Comparison of ENCODE assay signal across 19 cellular contexts in the genomic region with DNA sequence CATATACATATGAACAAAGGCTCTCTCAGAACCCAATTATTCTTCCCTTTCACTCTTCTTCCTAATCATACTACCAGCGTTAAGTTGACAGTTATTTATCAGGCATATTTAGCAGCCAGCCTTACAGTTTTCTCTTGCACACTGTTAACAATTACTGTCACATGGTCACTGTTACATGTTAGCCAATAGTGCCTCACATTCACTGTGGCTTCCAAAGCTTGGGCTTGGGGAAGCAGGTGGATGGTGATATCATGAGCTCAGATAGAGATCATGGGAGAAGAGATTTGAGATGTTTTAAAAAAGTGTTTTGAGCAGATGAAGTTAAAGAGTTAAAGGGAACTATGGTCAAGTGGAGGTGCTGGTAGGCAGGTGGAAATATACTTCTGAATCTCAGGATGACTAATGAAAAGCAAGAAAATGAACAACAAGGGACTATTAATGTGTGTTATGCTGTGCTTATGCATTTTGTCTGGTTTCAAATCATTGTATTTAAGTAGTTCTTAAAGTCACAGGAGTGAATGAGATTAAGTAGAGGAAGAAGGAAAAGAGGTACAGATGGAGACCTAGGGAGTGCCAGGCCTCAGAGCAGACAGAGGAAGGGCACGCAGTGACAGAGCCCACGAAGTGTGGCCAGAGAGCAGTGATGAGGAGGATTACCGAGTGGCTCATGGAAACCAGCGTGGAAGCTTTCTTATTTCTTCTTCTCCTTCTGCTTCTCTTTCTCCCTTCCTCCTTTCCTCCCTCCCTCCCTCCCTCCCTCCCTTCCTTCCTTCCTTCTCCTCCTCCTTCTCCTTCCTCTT. TPM values are rescaled to one million over a fixed set of nuclear protein-coding genes. Genes with fewer than 3 reads are reported as not detected.
DNase-seq lines count a peak whose midpoint lies in the region; ATAC-seq and TF ChIP-seq lines count a peak whose summit lies in the region.
"Had no signal": no experiment of that assay in that cellular context is flagged by ENCODE, and none has a peak within 500 bp of the region (broad histone marks: within the 10 kb centered on the region; RNA-seq: fewer than 3 reads in every experiment).

No MANE protein-coding gene starts in this region.

- ATAC-seq in GM18868 (IDR thresholded peaks at IDR 0.05; ENCODE audit: unreplicated experiment) (peak; percentile 84), GM21529 (IDR thresholded peaks at IDR 0.05; ENCODE audit: unreplicated experiment) (peak; percentile 81), HG03280 (IDR thresholded peaks at IDR 0.05; ENCODE audit: unreplicated experiment) (peak; percentile 69)
- ATAC-seq: activated T-cell treated with anti-CD3 and anti-CD28 coated beads, Interleukin-2, amount 50 U/mL, for 4 hours; HCT116 had no signal

- no peak overlapping the region for H3K18ac ChIP-seq in mesendoderm (ENCODE audit: low read length)

- no peak for DNase-seq in SIG-M5 treated with dmso at 0.1 percent for 504 hours (lab: John Stamatoyannopoulos, UW; ENCODE audit: unreplicated experiment)
- no peak for DNase-seq in mesendoderm
- no peak for DNase-seq in DMS 273 (lab: John Stamatoyannopoulos, UW; ENCODE audit: unreplicated experiment)
- no peak for DNase-seq in NAMALWA (ENCODE audit: low spot score)
- DNase-seq: activated CD4-positive, CD25-positive, alpha-beta regulatory T cell treated with anti-CD3 and anti-CD28 coated beads, Interleukin-2, amount 50 U/mL, for 72 hours; activated T-cell treated with anti-CD3 and anti-CD28 coated beads, Interleukin-2, amount 50 U/mL, for 4 hours; CD8-positive, alpha-beta memory T cell; effector CD8-positive, alpha-beta T cell; IMR-90; NCI-H1417 treated with DMSO at 0.1 percent for 48 hours; NCI-H526 treated with DMSO at 0.1 percent for 48 hours; sigmoid colon had no signal

- peaks cover 43% of the 10 kb centered on the region for H3K79me2 ChIP-seq in neural cell (replicated peaks; ENCODE audit: insufficient read depth, low read length)
- peaks cover 30% of the 10 kb centered on the region for H3K79me2 ChIP-seq in mesendoderm (ENCODE audit: control insufficient read depth, insufficient read depth, low read length)

- H3K4me3 ChIP-seq in neural cell (ENCODE audit: low read length) (no peak overlapping the region), mesendoderm (ENCODE audit: low read length) (no peak overlapping the region)
- H3K4me3 ChIP-seq: ascending aorta, sigmoid colon, SJSA1 had no signal

- no peak overlapping the region for H3K23ac ChIP-seq in mesendoderm (ENCODE audit: low read length)

- H3K27me3 ChIP-seq in neural cell (ENCODE audit: insufficient read depth, low read depth, low read length) (no peaks in the 10 kb centered on the region), mesendoderm (ENCODE audit: insufficient read depth, low read length, poor library complexity) (no peaks in the 10 kb centered on the region)
- H3K27me3 ChIP-seq: ascending aorta, sigmoid colon, SJSA1 had no signal

- no peak overlapping the region for H3K4ac ChIP-seq in mesendoderm (ENCODE audit: low read depth, low read length)

- H2AK5ac ChIP-seq in mesendoderm (ENCODE audit: low read length), result no peak overlapping the region

- H2BK5ac ChIP-seq in mesendoderm (ENCODE audit: low read length), result no peak overlapping the region

- no peak overlapping the region for H4K8ac ChIP-seq in mesendoderm (ENCODE audit: low read depth, low read length)

- H3K9me3 ChIP-seq in neural cell (ENCODE audit: low read length), result no peaks in the 10 kb centered on the region
- H3K9me3 ChIP-seq: ascending aorta, sigmoid colon, SJSA1 had no signal

- H3K9ac ChIP-seq in neural cell (ENCODE audit: low read length) (no peak overlapping the region), mesendoderm (ENCODE audit: low read length) (no peak overlapping the region)

- H3K56ac ChIP-seq in mesendoderm (ENCODE audit: low read length), result no peak overlapping the region

- peak overlapping the region; percentile 67 for H3K27ac ChIP-seq in neural cell (ENCODE audit: low read length)
- H3K27ac ChIP-seq in mesendoderm (ENCODE audit: low read depth, low read length), result no peak overlapping the region
- H3K27ac ChIP-seq: ascending aorta, sigmoid colon, SJSA1 had no signal

- H3K79me1 ChIP-seq in mesendoderm (ENCODE audit: low read length), result peaks cover 10% of the 10 kb centered on the region

- no peak overlapping the region for H3K4me2 ChIP-seq in neural cell (ENCODE audit: low read length)
- no peak overlapping the region for H3K4me2 ChIP-seq in mesendoderm (ENCODE audit: low read length)

- no peaks in the 10 kb centered on the region for H4K20me1 ChIP-seq in neural cell (ENCODE audit: insufficient read depth)

- H2BK120ac ChIP-seq in mesendoderm (ENCODE audit: low read depth, low read length), result no peak overlapping the region

- no CpG with 5 or more reads among the region's 5 CpGs for WGBS in mesendoderm (ENCODE audit: extremely low coverage, insufficient coverage, low lambda C conversion rate)

- H3F3A ChIP-seq in neural cell (ENCODE audit: insufficient read depth, low read length, poor library complexity, severe bottlenecking), result peaks cover 9% of the 10 kb centered on the region

- no peak overlapping the region for H2BK15ac ChIP-seq in mesendoderm (replicated peaks; ENCODE audit: low read depth)

- TF ChIP-seq CTCF in neural cell (IDR thresholded peaks at IDR 0.05; ENCODE audit: poor library complexity, severe bottlenecking), result no peak

- H2AFZ ChIP-seq in neural cell (ENCODE audit: low read depth, low read length), result no peak overlapping the region

- TF ChIP-seq EP300 in neural cell (conservative IDR thresholded peaks at IDR 0.05; ENCODE audit: poor library complexity, severe bottlenecking), result no peak

- H4K5ac ChIP-seq in mesendoderm (ENCODE audit: low read length), result no peak overlapping the region

- no peaks in the 10 kb centered on the region for H3K4me1 ChIP-seq in mesendoderm (ENCODE audit: control insufficient read depth, low read depth, low read length)
- H3K4me1 ChIP-seq: ascending aorta, SJSA1 had no signal

- TF ChIP-seq RAD21 in neural cell (conservative IDR thresholded peaks at IDR 0.05), result no peak

- no peaks in the 10 kb centered on the region for H3K9me2 ChIP-seq in neural cell (ENCODE audit: insufficient read depth, low read length)

- H3K36me3 ChIP-seq in neural cell (ENCODE audit: insufficient read depth, low read length) (no peaks in the 10 kb centered on the region), mesendoderm (ENCODE audit: control insufficient read depth, insufficient read depth, low read length) (no peaks in the 10 kb centered on the region)
- H3K36me3 ChIP-seq: ascending aorta, sigmoid colon had no signal

TF ChIP-seq in neural cell, 6 proteins besides CTCF, POLR2A, EP300 and RAD21:
- TF ChIP-seq EZH2 (IDR thresholded peaks at IDR 0.05; ENCODE audit: borderline replicate concordance, insufficient read depth, low read length, poor library complexity, severe bottlenecking) (no peak), POLR2AphosphoS5 (IDR thresholded peaks at IDR 0.05) (no peak), SMC3 (conservative IDR thresholded peaks at IDR 0.05; ENCODE audit: poor library complexity) (no peak), MXI1 (conservative IDR thresholded peaks at IDR 0.05; ENCODE audit: poor library complexity, severe bottlenecking) (no peak), TAF1 (IDR thresholded peaks at IDR 0.05; ENCODE audit: low read depth) (no peak)
- TF ChIP-seq, protein P1, sequence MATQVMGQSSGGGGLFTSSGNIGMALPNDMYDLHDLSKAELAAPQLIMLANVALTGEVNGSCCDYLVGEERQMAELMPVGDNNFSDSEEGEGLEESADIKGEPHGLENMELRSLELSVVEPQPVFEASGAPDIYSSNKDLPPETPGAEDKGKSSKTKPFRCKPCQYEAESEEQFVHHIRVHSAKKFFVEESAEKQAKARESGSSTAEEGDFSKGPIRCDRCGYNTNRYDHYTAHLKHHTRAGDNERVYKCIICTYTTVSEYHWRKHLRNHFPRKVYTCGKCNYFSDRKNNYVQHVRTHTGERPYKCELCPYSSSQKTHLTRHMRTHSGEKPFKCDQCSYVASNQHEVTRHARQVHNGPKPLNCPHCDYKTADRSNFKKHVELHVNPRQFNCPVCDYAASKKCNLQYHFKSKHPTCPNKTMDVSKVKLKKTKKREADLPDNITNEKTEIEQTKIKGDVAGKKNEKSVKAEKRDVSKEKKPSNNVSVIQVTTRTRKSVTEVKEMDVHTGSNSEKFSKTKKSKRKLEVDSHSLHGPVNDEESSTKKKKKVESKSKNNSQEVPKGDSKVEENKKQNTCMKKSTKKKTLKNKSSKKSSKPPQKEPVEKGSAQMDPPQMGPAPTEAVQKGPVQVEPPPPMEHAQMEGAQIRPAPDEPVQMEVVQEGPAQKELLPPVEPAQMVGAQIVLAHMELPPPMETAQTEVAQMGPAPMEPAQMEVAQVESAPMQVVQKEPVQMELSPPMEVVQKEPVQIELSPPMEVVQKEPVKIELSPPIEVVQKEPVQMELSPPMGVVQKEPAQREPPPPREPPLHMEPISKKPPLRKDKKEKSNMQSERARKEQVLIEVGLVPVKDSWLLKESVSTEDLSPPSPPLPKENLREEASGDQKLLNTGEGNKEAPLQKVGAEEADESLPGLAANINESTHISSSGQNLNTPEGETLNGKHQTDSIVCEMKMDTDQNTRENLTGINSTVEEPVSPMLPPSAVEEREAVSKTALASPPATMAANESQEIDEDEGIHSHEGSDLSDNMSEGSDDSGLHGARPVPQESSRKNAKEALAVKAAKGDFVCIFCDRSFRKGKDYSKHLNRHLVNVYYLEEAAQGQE (IDR thresholded peaks at IDR 0.05; ENCODE audit: borderline replicate concordance), result no peak
TF ChIP-seq in neural cell: peak in this region for 0.

RNA-seq across cellular contexts. Expression of gene BICD1, which starts 39.6 kb away (rescaled TPM):
- 33.8 and 41.1 TPM in 2 replicates for polyA plus RNA-seq in neural cell
- 85.7 and 118 TPM in 2 replicates for polyA minus RNA-seq in neural cell
- 27.0 TPM for polyA plus RNA-seq in mesendoderm (2013, experiment 1 of 2)
- polyA plus RNA-seq in mesendoderm (2013, experiment 2 of 2), result 25.8 TPM
